9 cellular contexts compared by ENCODE assay signal in the genomic region with DNA sequence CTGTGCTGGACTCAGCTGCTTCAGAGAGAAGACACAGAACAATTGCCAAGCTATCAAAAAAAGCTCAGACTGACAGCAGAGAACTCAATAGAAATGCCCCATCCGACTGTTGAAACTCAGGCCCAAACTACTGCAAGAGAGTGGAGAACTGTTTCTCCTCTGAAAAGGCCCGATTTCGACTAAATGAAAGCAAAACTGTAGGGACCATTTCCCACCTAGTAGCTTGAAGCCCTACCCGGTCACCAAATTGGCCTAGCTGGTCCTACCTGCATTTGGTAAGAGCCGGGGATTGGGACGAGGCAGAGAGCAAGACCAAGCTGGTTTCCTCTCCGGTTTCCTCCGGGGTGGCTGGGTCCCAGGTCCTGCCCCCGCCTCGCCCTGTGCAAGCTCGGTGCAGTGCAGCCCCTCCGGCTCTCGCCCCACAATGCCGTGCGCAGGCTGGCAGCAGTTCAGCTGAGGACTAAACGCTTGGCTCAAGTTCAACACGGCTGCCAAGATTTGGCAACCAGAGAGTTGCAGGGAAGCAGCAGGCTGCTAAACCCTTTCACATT.
A peak's percentile ranks its signal among the peaks of the same experiment; 100 is the strongest.
DNase-seq lines count a peak whose midpoint lies in the region; ATAC-seq, FAIRE-seq and TF ChIP-seq lines count a peak whose summit lies in the region.
"Had no signal": no experiment of that assay in that cellular context is flagged by ENCODE, and none has a peak within 500 bp of the region (broad histone marks: within the 10 kb centered on the region; RNA-seq: fewer than 3 reads in every experiment).

No MANE protein-coding gene starts in this region.

- peaks cover 26% of the 10 kb centered on the region for H3K4me1 ChIP-seq in adipocyte (ENCODE audit: control insufficient read depth, insufficient read depth, low read length)

- DNase-seq in Daoy (ENCODE audit: low read depth) (peak; percentile 61), T follicular helper cell (ENCODE audit: low read depth) (peak; percentile 62), adipocyte (ENCODE audit: low read depth) (no peak), left colon (peak; percentile 72 to 83), GM19239 (ENCODE audit: insufficient read length, low spot score) (no peak), NAMALWA (ENCODE audit: low spot score) (no peak), GM12892 (ENCODE audit: insufficient read length) (no peak)
- peak; percentile 72 to 73 for DNase-seq in stimulated activated CD4-positive, alpha-beta T cell treated with anti-CD3 and anti-CD28 coated beads, Interleukin-4, amount 100 ng/mL, for 48 hours (ENCODE audit: low read depth in 2 of 2)

- FAIRE-seq in GM19239 (lab: Jason Lieb, UNC) (no peak), GM12892 (lab: Jason Lieb, UNC) (no peak)
- FAIRE-seq: colon had no signal

- no peak for TF ChIP-seq POLR2A in GM12892 (IDR thresholded peaks at IDR 0.05; ENCODE audit: low read depth, low read length)

- peak overlapping the region; percentile 68 for H3K9ac ChIP-seq in adipocyte (ENCODE audit: low read length)

- ATAC-seq in left colon = peak; percentile 83

- H3K9me3 ChIP-seq in adipocyte (ENCODE audit: control insufficient read depth, low read length) = no peaks in the 10 kb centered on the region

- intact Hi-C loops in left colon (cut with DNase I, micrococcal nuclease) = no loop called here

- no peaks in the 10 kb centered on the region for H3K27me3 ChIP-seq in adipocyte (replicated peaks; ENCODE audit: control insufficient read depth, insufficient read depth, low read length)

- peak overlapping the region; percentile 70 for H3K4me3 ChIP-seq in adipocyte (ENCODE audit: low read length)

- no peaks in the 10 kb centered on the region for H3K36me3 ChIP-seq in adipocyte (ENCODE audit: control insufficient read depth, insufficient read depth, low read length, severe bottlenecking)

Comparison
In these comparisons a context has a peak if more than half of its experiments do, and no peak if none do; other contexts are left out.
1. DNase-seq: peak in Daoy (single experiment), T follicular helper cell (single experiment), left colon (2 of 2) and stimulated activated CD4-positive, alpha-beta T cell treated with anti-CD3 and anti-CD28 coated beads, Interleukin-4, amount 100 ng/mL, for 48 hours (2 of 2); none in adipocyte (single experiment), GM19239 (single experiment), NAMALWA (single experiment) and GM12892 (single experiment).